Comparison of ENCODE assay signal across 13 cellular contexts in genomic region chr17:82329683-82330321, GRCh38. TPM values are rescaled to one million over a fixed set of nuclear protein-coding genes. Genes with fewer than 3 reads are reported as not detected.
DNase-seq lines count a peak whose midpoint lies in the region; ATAC-seq and TF ChIP-seq lines count a peak whose summit lies in the region.
"Had no signal": no experiment of that assay in that cellular context is flagged by ENCODE, and none has a peak within 500 bp of the region (broad histone marks: within the 10 kb centered on the region; RNA-seq: fewer than 3 reads in every experiment).

No MANE protein-coding gene starts in this region.

- H3K27ac Mint-ChIP-seq in MCF 10A (ENCODE audit: low read depth, unreplicated experiment), result no peak overlapping the region

- WGBS in mammary epithelial cell (ENCODE audit: low coverage, missing lambda C conversion rate), result 76% methylated on average over 7 of the region's 19 CpGs
- 92% methylated on average over 19 of the region's 19 CpGs for WGBS in mesenchymal stem cell

- ATAC-seq in upper lobe of right lung, result no peak
- ATAC-seq: HCT116 had no signal

- no peaks in the 10 kb centered on the region for H3K36me3 ChIP-seq in mammary epithelial cell (ENCODE audit: insufficient read depth, low read length)
- no peaks in the 10 kb centered on the region for H3K36me3 ChIP-seq in colonic mucosa
- peaks cover 0 to 23% of the 10 kb centered on the region in 2 experiments for H3K36me3 ChIP-seq in mesenchymal stem cell (ENCODE audit: control insufficient read depth in 1 of 2, insufficient read depth in 2 of 2, low read depth in 1 of 2, low read length in 2 of 2)
- no peaks in the 10 kb centered on the region for H3K36me3 ChIP-seq in upper lobe of right lung

- no peaks in the 10 kb centered on the region for H4K20me1 ChIP-seq in mammary epithelial cell (ENCODE audit: insufficient read depth, low read length)

- H3K79me1 ChIP-seq in mesenchymal stem cell (replicated peaks; ENCODE audit: low read length, poor library complexity, severe bottlenecking), result no peaks in the 10 kb centered on the region

- H3K9me3 Mint-ChIP-seq in MCF 10A (ENCODE audit: unreplicated experiment), result no peaks in the 10 kb centered on the region

- DNase-seq in mammary epithelial cell (no peak), MCF 10A (ENCODE audit: unreplicated experiment) (no peak), colonic mucosa (no peak), mesenchymal stem cell (no peak), upper lobe of right lung (peak; percentile 62), HT-29 (ENCODE audit: low spot score) (no peak), OCI-M1 (lab: John Stamatoyannopoulos, UW) (no peak), NCI-H1694 treated with DMSO at 0.1 percent for 48 hours (lab: John Stamatoyannopoulos, UW) (no peak)
- DNase-seq: Caco-2 had no signal

- no peak overlapping the region for H2BK120ac ChIP-seq in mesenchymal stem cell (ENCODE audit: low read depth, low read length)

- H3K4ac ChIP-seq in mesenchymal stem cell (ENCODE audit: low read depth in 1 of 2, low read length in 2 of 2), result no peak overlapping the region

- dilution Hi-C loops in mammary epithelial cell (cut with HindIII; ENCODE audit: low sequenced_read_pairs), result loop anchor here (10.0 kb wide), 4 partner anchors 55 to 295 kb away; partner anchors contain the start of genes CSNK1D, DCXR and RAC3

- H2BK12ac ChIP-seq in mesenchymal stem cell (ENCODE audit: low read length in 2 of 2), result peak overlapping the region in 1 of 2 experiments; percentile 6

- no peak overlapping the region for H4K91ac ChIP-seq in mesenchymal stem cell (ENCODE audit: low read length)

- POLR2A ChIA-PET in MCF 10A (lab: Yijun Ruan, JAX), result interaction anchor here (0.9 to 1.4 kb wide), 2 partner anchors 32 to 48 kb away, joined by 3 to 5 read pairs; no protein-coding TSS in a partner anchor

- H3K27ac ChIP-seq in mammary epithelial cell (ENCODE audit: insufficient read depth, low read depth, low read length) (no peak overlapping the region), colonic mucosa (peak overlapping the region; percentile 56), mesenchymal stem cell (ENCODE audit: low read length, poor library complexity, severe bottlenecking) (no peak overlapping the region), upper lobe of right lung (no peak overlapping the region)

- intact Hi-C loops in mammary epithelial cell (cut with micrococcal nuclease) (no loop called here), MCF 10A (cut with micrococcal nuclease) (no loop called here), colonic mucosa (cut with DNase I) (loop anchor here (10.0 kb wide), 1 partner anchor 295 kb away; the partner anchor contains the start of genes DCXR and RAC3), upper lobe of right lung (cut with DNase I) (loop anchor here (10.0 kb wide), 1 partner anchor 295 kb away; the partner anchor contains the start of genes DCXR and RAC3)

- no peak overlapping the region for H3K4me3 Mint-ChIP-seq in MCF 10A (ENCODE audit: unreplicated experiment)

- H2BK5ac ChIP-seq in mesenchymal stem cell (ENCODE audit: low read depth, low read length, poor library complexity, severe bottlenecking), result no peak overlapping the region

- H3K18ac ChIP-seq in mesenchymal stem cell (ENCODE audit: low read depth in 1 of 2, low read length in 2 of 2), result no peak overlapping the region

- H2AFZ ChIP-seq in mammary epithelial cell (ENCODE audit: low read depth, low read length), result no peak overlapping the region
- no peak overlapping the region for H2AFZ ChIP-seq in mesenchymal stem cell (ENCODE audit: low read depth, low read length)

- CTCF ChIA-PET in mammary epithelial cell (lab: Charles Lee; ENCODE audit: low non-redundant PET), result no interaction called here
- CTCF ChIA-PET in MCF 10A (lab: Yijun Ruan, JAX), result no interaction called here

- H3K27me3 ChIP-seq in mammary epithelial cell (ENCODE audit: insufficient read depth, low read length), result no peaks in the 10 kb centered on the region
- peaks cover 16% of the 10 kb centered on the region for H3K27me3 ChIP-seq in colonic mucosa
- no peaks in the 10 kb centered on the region for H3K27me3 ChIP-seq in mesenchymal stem cell (ENCODE audit: control insufficient read depth in 1 of 2, insufficient read depth in 1 of 2, low read length in 2 of 2)
- H3K27me3 ChIP-seq in upper lobe of right lung, result no peaks in the 10 kb centered on the region

- in situ Hi-C loops in mammary epithelial cell (cut with MboI; ENCODE audit: low sequenced_read_pairs in 2 of 2), result loop anchor here in 1 of 2 donors (10.0 kb wide), 1 partner anchor 85 kb away; no protein-coding TSS in a partner anchor

- H3K4me2 ChIP-seq in mammary epithelial cell (ENCODE audit: insufficient read depth, low read depth, low read length), result peak overlapping the region; percentile 13
- peak overlapping the region; percentile 42 for H3K4me2 ChIP-seq in mesenchymal stem cell (ENCODE audit: low read length, poor library complexity, severe bottlenecking)

- no peak overlapping the region for H2AK5ac ChIP-seq in mesenchymal stem cell (ENCODE audit: low read length, severe bottlenecking)

- peaks cover 8% of the 10 kb centered on the region for H3K4me1 Mint-ChIP-seq in MCF 10A (ENCODE audit: insufficient read depth, unreplicated experiment)

- no TSS peak for BruUV-seq in mammary epithelial cell (replicated peaks; lab: Mats Ljungman, UMichigan)
- no TSS peak for BruUV-seq in MCF 10A (replicated peaks; lab: Mats Ljungman, UMichigan)

- no peak overlapping the region for H3K9ac ChIP-seq in mammary epithelial cell (ENCODE audit: insufficient read depth, low read length)
- H3K9ac ChIP-seq in colonic mucosa (ENCODE audit: low read depth in 2 of 2, low read length in 2 of 2), result peak overlapping the region; percentile 46 to 61
- H3K9ac ChIP-seq in mesenchymal stem cell (ENCODE audit: low read length), result peak overlapping the region; percentile 51

- H3K9me3 ChIP-seq in mammary epithelial cell (replicated peaks; ENCODE audit: insufficient read depth, low read length) (no peaks in the 10 kb centered on the region), colonic mucosa (no peaks in the 10 kb centered on the region), mesenchymal stem cell (ENCODE audit: control insufficient read depth, low read length) (no peaks in the 10 kb centered on the region), upper lobe of right lung (no peaks in the 10 kb centered on the region)
- H3K9me3 ChIP-seq: Caco-2 had no signal

- H3K14ac ChIP-seq in mesenchymal stem cell (ENCODE audit: low read length in 2 of 2), result no peak overlapping the region

- H3K23ac ChIP-seq in mesenchymal stem cell (ENCODE audit: low read length in 2 of 2), result no peak overlapping the region

- no peaks in the 10 kb centered on the region for H3K36me3 Mint-ChIP-seq in MCF 10A (ENCODE audit: insufficient read depth, unreplicated experiment)

- H3K4me3 ChIP-seq in mammary epithelial cell (replicated peaks in 1 of 3; ENCODE audit: insufficient read depth in 1 of 3, low read depth in 2 of 3, low read length in 3 of 3) (no peak overlapping the region), colonic mucosa (no peak overlapping the region), mesenchymal stem cell (ENCODE audit: insufficient read depth in 1 of 2, low read depth in 1 of 2, low read length in 2 of 2) (peak overlapping the region in 1 of 2 experiments; percentile 68), upper lobe of right lung (no peak overlapping the region)

- no peak overlapping the region for H4K8ac ChIP-seq in mesenchymal stem cell (ENCODE audit: low read length)

- no peaks in the 10 kb centered on the region for H3K27me3 Mint-ChIP-seq in MCF 10A (ENCODE audit: insufficient read depth, unreplicated experiment)

- H2BK15ac ChIP-seq in mesenchymal stem cell (ENCODE audit: low read depth, poor library complexity, severe bottlenecking), result no peak overlapping the region

- no peak for TF ChIP-seq CTCF in mammary epithelial cell (conservative IDR thresholded peaks at IDR 0.05 in 1 of 2, IDR thresholded peaks at IDR 0.05 in 1 of 2; ENCODE audit: extremely low read depth in 1 of 2, insufficient read depth in 1 of 2, low read depth in 1 of 2, low read length in 2 of 2)
- TF ChIP-seq CTCF in MCF 10A (IDR thresholded peaks at IDR 0.05; ENCODE audit: unreplicated experiment), result no peak
- no peak for TF ChIP-seq CTCF in colonic mucosa (IDR thresholded peaks at IDR 0.05)
- no peak for TF ChIP-seq CTCF in upper lobe of right lung (IDR thresholded peaks at IDR 0.05)

- H3K79me2 ChIP-seq in mammary epithelial cell (ENCODE audit: insufficient read depth, low read length), result no peaks in the 10 kb centered on the region

- H3K4me1 ChIP-seq in mammary epithelial cell (ENCODE audit: insufficient read depth, low read length) (peaks cover 46% of the 10 kb centered on the region), colonic mucosa (peaks cover 38% of the 10 kb centered on the region), mesenchymal stem cell (ENCODE audit: control insufficient read depth, insufficient read depth, low read depth, low read length) (peaks cover 62% of the 10 kb centered on the region), upper lobe of right lung (peaks cover 31% of the 10 kb centered on the region)

RNA-seq across cellular contexts. Expression of gene SECTM1, which starts 3.8 kb away (rescaled TPM):
- 1 to 10 TPM; 2.7 to 3.5 TPM for total RNA-seq in mammary epithelial cell
- polyA plus RNA-seq in mammary epithelial cell, result 3.0 TPM
- 2.4 TPM for polyA minus RNA-seq in mammary epithelial cell
- 7.5 and 13.4 TPM in 2 replicates for total RNA-seq in MCF 10A (2022)
- total RNA-seq in colonic mucosa, result 10 to 100 TPM; 29.1 to 76.3 TPM
- 3.1 TPM for polyA plus RNA-seq in mesenchymal stem cell (2013, experiment 1 of 2)
- polyA plus RNA-seq in mesenchymal stem cell (2013, experiment 2 of 2), result 3.2 TPM
- total RNA-seq in upper lobe of right lung, result 26.4 TPM
- 2.9 and 3.2 TPM in 2 replicates for total RNA-seq in HT-29 (2014; rRNA removed; shearing (Covaris generic))

RNA-seq across cellular contexts. Expression of gene CD7, which starts 12.4 kb away (rescaled TPM):
- total RNA-seq in mammary epithelial cell (not detected), MCF 10A (2022) (0.63 and 0.71 TPM in 2 replicates), colonic mucosa (1 to 10 TPM; 4.2 to 5.0 TPM), upper lobe of right lung (7.2 TPM)
- not detected for polyA plus RNA-seq in mammary epithelial cell
- polyA minus RNA-seq in mammary epithelial cell, result not detected
- polyA plus RNA-seq in mesenchymal stem cell (2013, experiment 1 of 2), result 0.03 TPM
- 0.12 TPM for polyA plus RNA-seq in mesenchymal stem cell (2013, experiment 2 of 2)
- not detected in 2 replicates for total RNA-seq in HT-29 (2014; rRNA removed; shearing (Covaris generic))
- total RNA-seq: A172, HT1080, M059J had no signal

RNA-seq across cellular contexts. Expression of gene TEX19, which starts 29.2 kb away (rescaled TPM):
- total RNA-seq in mammary epithelial cell (not detected), MCF 10A (2022) (not detected in 2 replicates), colonic mucosa (not detected), upper lobe of right lung (not detected)
- polyA plus RNA-seq in mammary epithelial cell, result not detected
- not detected for polyA minus RNA-seq in mammary epithelial cell
- 0.03 TPM for polyA plus RNA-seq in mesenchymal stem cell (2013, experiment 1 of 2)
- polyA plus RNA-seq in mesenchymal stem cell (2013, experiment 2 of 2), result not detected
- 0.10 and 1.1 TPM in 2 replicates for total RNA-seq in HT-29 (2014; rRNA removed; shearing (Covaris generic))
- total RNA-seq: A172 had no signal

RNA-seq across cellular contexts. Expression of gene UTS2R, which starts 41.8 kb away (rescaled TPM):
- total RNA-seq in mammary epithelial cell, result not detected
- not detected for polyA plus RNA-seq in mammary epithelial cell
- polyA minus RNA-seq in mammary epithelial cell, result not detected
- total RNA-seq in MCF 10A (2022), result not detected in 2 replicates
- total RNA-seq in colonic mucosa, result not detected
- not detected for polyA plus RNA-seq in mesenchymal stem cell (2013, experiment 1 of 2)
- polyA plus RNA-seq in mesenchymal stem cell (2013, experiment 2 of 2), result not detected
- total RNA-seq in upper lobe of right lung, result not detected
- total RNA-seq in HT-29 (2014; rRNA removed; shearing (Covaris generic)), result not detected in 2 replicates
- total RNA-seq: A172, HT1080, M059J had no signal

RNA-seq across cellular contexts. Expression of gene CSNK1D, which starts 56.3 kb away (rescaled TPM):
- total RNA-seq in mammary epithelial cell (100 to 1,000 TPM in 1 of 2 donors, 10 to 100 TPM in 1; 68.7 to 163 TPM), MCF 10A (2022) (191 and 193 TPM in 2 replicates), colonic mucosa (100 to 1,000 TPM; 136 to 138 TPM), upper lobe of right lung (150 TPM)
- 146 TPM for polyA plus RNA-seq in mammary epithelial cell
- 216 TPM for polyA minus RNA-seq in mammary epithelial cell
- polyA plus RNA-seq in mesenchymal stem cell (2013, experiment 1 of 2), result 100 TPM
- polyA plus RNA-seq in mesenchymal stem cell (2013, experiment 2 of 2), result 98.8 TPM
- total RNA-seq in HT-29 (2014; rRNA removed; shearing (Covaris generic)), result 47.8 and 60.4 TPM in 2 replicates

Comparison
In these comparisons a context has a peak if more than half of its experiments do, and no peak if none do; other contexts are left out.
1. intact Hi-C loops: an anchor here in colonic mucosa (10.0 kb wide) and upper lobe of right lung (10.0 kb wide); none called in mammary epithelial cell and MCF 10A.